Comparison of ENCODE assay signal across 27 cellular contexts in genomic region chr3:16987141-16987540, GRCh38.
"Had no signal": no experiment of that assay in that cellular context is flagged by ENCODE, and none has a peak within 500 bp of the region (broad histone marks: within the 10 kb centered on the region; RNA-seq: fewer than 3 reads in every experiment).

No MANE protein-coding gene starts in this region.

- H3K4me1 ChIP-seq: esophagus muscularis mucosa, foreskin keratinocyte, prostate gland, upper lobe of right lung had no signal

- H3K9me3 ChIP-seq: esophagus muscularis mucosa, prostate gland, upper lobe of right lung had no signal

- H3K4me3 Mint-ChIP-seq: activated CD4-positive, alpha-beta memory T cell treated with anti-CD3 and anti-CD28 coated beads for 36 hours; stimulated activated memory B cell treated with anti-CD40 and anti-IgM and Interleukin-4, amounts not matched to agents 10 μg/mL and 1 μg/mL and 100 μg/mL, for 72 hours; stimulated activated naive CD8-positive, alpha-beta T cell treated with anti-CD3 and anti-CD28 coated beads, Interleukin-15, amount 100 ng/mL, for 72 hours; T-helper 1 cell treated with Interleukin-12 subunit alpha and Interleukin-12 subunit beta and Interleukin-4 antibody, amounts not matched to agents 30 μg/mL and 1 μg/mL, for 36 hours had no signal

- H3K36me3 ChIP-seq: esophagus muscularis mucosa, prostate gland, upper lobe of right lung had no signal

- H3K27ac ChIP-seq: esophagus muscularis mucosa, foreskin keratinocyte, prostate gland, upper lobe of right lung, VCaP had no signal

- H3K27me3 ChIP-seq: esophagus muscularis mucosa, foreskin keratinocyte, upper lobe of right lung had no signal

- ATAC-seq: foreskin keratinocyte; naive thymus-derived CD8-positive, alpha-beta T cell; stimulated activated memory B cell treated with anti-CD40 and anti-IgM and Interleukin-4, amounts not matched to agents 10 μg/mL and 1 μg/mL and 100 μg/mL, for 72 hours; stimulated activated naive CD8-positive, alpha-beta T cell treated with anti-CD3 and anti-CD28 coated beads, Interleukin-15, amount 100 ng/mL, for 72 hours; upper lobe of right lung had no signal

- DNase-seq: activated CD4-positive, alpha-beta memory T cell treated with anti-CD3 and anti-CD28 coated beads for 36 hours; activated CD4-positive, alpha-beta T cell treated with anti-CD3 and anti-CD28 coated beads for 4 hours; activated CD8-positive, alpha-beta memory T cell treated with anti-CD3 and anti-CD28 coated beads, Interleukin-2, amount 50 U/mL, for 4 hours; activated gamma-delta T cell treated with Interleukin-2 at 50 U/mL for 16 hours; activated naive CD4-positive, alpha-beta T cell treated with anti-CD3 and anti-CD28 coated beads, Interleukin-2, amount 50 U/mL, for 16 hours; activated T-cell treated with anti-CD3 and anti-CD28 coated beads, Interleukin-2, amount 50 U/mL, for 1 hour; amniotic stem cell; caudate nucleus; foreskin keratinocyte; midbrain; naive thymus-derived CD8-positive, alpha-beta T cell; stimulated activated CD4-positive, alpha-beta T cell treated with anti-CD3 and anti-CD28 coated beads, Interleukin-1b, Interleukin-23, amount 100 ng/mL, for 48 hours; stimulated activated CD4-positive, alpha-beta T cell treated with anti-CD3 and anti-CD28 coated beads, Interleukin-4, amount 100 ng/mL, for 4 hours; stimulated activated CD8-positive, alpha-beta memory T cell treated with anti-CD3 and anti-CD28 coated beads, Interleukin-4, amount 100 ng/mL, for 48 hours; stimulated activated naive CD8-positive, alpha-beta T cell treated with anti-CD3 and anti-CD28 coated beads, Interleukin-15, amount 100 ng/mL, for 72 hours; substantia nigra; SW 1271; T-helper 9 cell; upper lobe of right lung had no signal

- H3K36me3 Mint-ChIP-seq: activated CD4-positive, alpha-beta memory T cell treated with anti-CD3 and anti-CD28 coated beads for 36 hours; stimulated activated memory B cell treated with anti-CD40 and anti-IgM and Interleukin-4, amounts not matched to agents 10 μg/mL and 1 μg/mL and 100 μg/mL, for 72 hours had no signal

- H3K27ac Mint-ChIP-seq: activated CD4-positive, alpha-beta memory T cell treated with anti-CD3 and anti-CD28 coated beads for 36 hours; stimulated activated memory B cell treated with anti-CD40 and anti-IgM and Interleukin-4, amounts not matched to agents 10 μg/mL and 1 μg/mL and 100 μg/mL, for 72 hours; stimulated activated naive CD8-positive, alpha-beta T cell treated with anti-CD3 and anti-CD28 coated beads, Interleukin-15, amount 100 ng/mL, for 72 hours; T-helper 1 cell treated with Interleukin-12 subunit alpha and Interleukin-12 subunit beta and Interleukin-4 antibody, amounts not matched to agents 30 μg/mL and 1 μg/mL, for 36 hours had no signal

- H3K4me3 ChIP-seq: esophagus muscularis mucosa, prostate gland, smooth muscle cell, upper lobe of right lung had no signal

- H3K27me3 Mint-ChIP-seq: activated CD4-positive, alpha-beta memory T cell treated with anti-CD3 and anti-CD28 coated beads for 36 hours; naive thymus-derived CD8-positive, alpha-beta T cell; stimulated activated memory B cell treated with anti-CD40 and anti-IgM and Interleukin-4, amounts not matched to agents 10 μg/mL and 1 μg/mL and 100 μg/mL, for 72 hours; stimulated activated naive CD8-positive, alpha-beta T cell treated with anti-CD3 and anti-CD28 coated beads, Interleukin-15, amount 100 ng/mL, for 72 hours had no signal

- H3K9me3 Mint-ChIP-seq: activated CD4-positive, alpha-beta memory T cell treated with anti-CD3 and anti-CD28 coated beads for 36 hours; naive thymus-derived CD8-positive, alpha-beta T cell; stimulated activated memory B cell treated with anti-CD40 and anti-IgM and Interleukin-4, amounts not matched to agents 10 μg/mL and 1 μg/mL and 100 μg/mL, for 72 hours; stimulated activated naive CD8-positive, alpha-beta T cell treated with anti-CD3 and anti-CD28 coated beads, Interleukin-15, amount 100 ng/mL, for 72 hours; T-helper 1 cell treated with Interleukin-12 subunit alpha and Interleukin-12 subunit beta and Interleukin-4 antibody, amounts not matched to agents 30 μg/mL and 1 μg/mL, for 36 hours had no signal

- FAIRE-seq: astrocyte, TTC549 had no signal
